16 cellular contexts compared by ENCODE assay signal in genomic region chr20:32991386-32991785, GRCh38. TPM values are rescaled to one million over a fixed set of nuclear protein-coding genes. Genes with fewer than 3 reads are reported as not detected.
"Had no signal": no experiment of that assay in that cellular context is flagged by ENCODE, and none has a peak within 500 bp of the region (broad histone marks: within the 10 kb centered on the region; RNA-seq: fewer than 3 reads in every experiment).

No MANE protein-coding gene starts in this region.

- H3K27ac ChIP-seq: adrenal gland, sigmoid colon, thyroid gland had no signal

- H3K36me3 ChIP-seq: adrenal gland, sigmoid colon, thyroid gland had no signal

- ATAC-seq: mucosa of descending colon had no signal

- H3K27me3 ChIP-seq: adrenal gland, thyroid gland had no signal

- H3K4me3 Mint-ChIP-seq: nephron progenitor cell had no signal

- DNase-seq: activated effector memory CD4-positive, alpha-beta T cell treated with anti-CD3 and anti-CD28 coated beads, Interleukin-2, amount 50 U/mL, for 16 hours; adrenal gland; caudate nucleus; cortex of kidney; effector CD8-positive, alpha-beta T cell; foreskin melanocyte; head of caudate nucleus; mucosa of descending colon; nephron progenitor cell; sigmoid colon; stimulated activated CD4-positive, alpha-beta T cell treated with anti-CD3 and anti-CD28 coated beads, Interleukin-2, amount 100 ng/mL, for 48 hours; T-helper 9 cell; thyroid gland had no signal

- FAIRE-seq: urothelium cell line had no signal

- H3K27ac Mint-ChIP-seq: nephron progenitor cell had no signal

- H3K4me1 Mint-ChIP-seq: nephron progenitor cell had no signal

- H3K4me1 ChIP-seq: adrenal gland, sigmoid colon, thyroid gland had no signal

- H3K4me3 ChIP-seq: adrenal gland, mucosa of descending colon, sigmoid colon, thyroid gland had no signal

- H3K9me3 ChIP-seq: adrenal gland, mucosa of descending colon, thyroid gland had no signal

RNA-seq across cellular contexts. Expression of gene SUN5, which starts 12.8 kb away (rescaled TPM):
- total RNA-seq: adrenal gland, lung microvascular endothelial cell, mucosa of descending colon, osteocyte, sigmoid colon, thyroid gland had no signal
- polyA plus RNA-seq: adrenal gland, sigmoid colon had no signal

RNA-seq across cellular contexts. Expression of gene BPIFB2, which starts 16.1 kb away (rescaled TPM):
- total RNA-seq: lung microvascular endothelial cell, mucosa of descending colon, osteocyte, sigmoid colon, thyroid gland had no signal
- polyA plus RNA-seq: adrenal gland, sigmoid colon had no signal

RNA-seq across cellular contexts. Expression of gene BPIFB6, which starts 40.1 kb away (rescaled TPM):
- total RNA-seq: adrenal gland, lung microvascular endothelial cell, mucosa of descending colon, osteocyte, sigmoid colon, thyroid gland had no signal
- polyA plus RNA-seq: adrenal gland, sigmoid colon had no signal
